ENCODE assay signal across 11 cellular contexts in genomic region chrX:94400488-94400887, GRCh38.
DNase-seq lines count a peak whose midpoint lies in the region; ATAC-seq and TF ChIP-seq lines count a peak whose summit lies in the region.
"Had no signal": no experiment of that assay in that cellular context is flagged by ENCODE, and none has a peak within 500 bp of the region (broad histone marks: within the 10 kb centered on the region; RNA-seq: fewer than 3 reads in every experiment).

No MANE protein-coding gene starts in this region.

- peak; percentile 96 for ATAC-seq in GM18868 (IDR thresholded peaks at IDR 0.05; ENCODE audit: unreplicated experiment)
- ATAC-seq in HG02588 (IDR thresholded peaks at IDR 0.05; ENCODE audit: unreplicated experiment): peak; percentile 91

- WGBS in adrenal gland, 4 donors: 73 to 82% (median 76%) methylated on average over 2 of the region's 2 CpGs; no CpG with 5 or more reads in 1 of the 4 donors
- 73 to 90% methylated on average over 2 of the region's 2 CpGs for WGBS in tibial nerve, 2 donors

- H3K36me3 Mint-ChIP-seq in mesothelial cell of epicardium: peaks cover 18% of the 10 kb centered on the region

- H3K27me3 Mint-ChIP-seq in mesothelial cell of epicardium (ENCODE audit: low read depth): no peaks in the 10 kb centered on the region

- no peak for TF ChIP-seq EP300 in tibial nerve (IDR thresholded peaks at IDR 0.05)

- TF ChIP-seq POLR2A in adrenal gland (IDR thresholded peaks at IDR 0.05) (no peak), tibial nerve (IDR thresholded peaks at IDR 0.05) (no peak)

- H3K4me3 ChIP-seq in HUES48 (ENCODE audit: low read depth, low read length) (no peak overlapping the region), adrenal gland (no peak overlapping the region), tibial nerve (no peak overlapping the region)
- H3K4me3 ChIP-seq: dorsolateral prefrontal cortex had no signal

- peaks cover 3% of the 10 kb centered on the region for H3K4me1 Mint-ChIP-seq in mesothelial cell of epicardium

- H3K27ac ChIP-seq in HUES48 (ENCODE audit: low read depth, low read length): no peak overlapping the region
- no peak overlapping the region for H3K27ac ChIP-seq in adrenal gland
- no peak overlapping the region for H3K27ac ChIP-seq in tibial nerve
- H3K27ac ChIP-seq: dorsolateral prefrontal cortex had no signal

- DNase-seq in mesothelial cell of epicardium (ENCODE audit: low spot score in 2 of 2, unreplicated experiment in 2 of 2): no peak
- no peak for DNase-seq in adrenal gland
- no peak for DNase-seq in NCI-H2171 (lab: John Stamatoyannopoulos, UW)
- DNase-seq in mesenteric fat pad (ENCODE audit: low spot score): no peak
- no peak for DNase-seq in tibial nerve (ENCODE audit: low spot score in 2 of 2)
- DNase-seq: activated naive CD4-positive, alpha-beta T cell; dorsolateral prefrontal cortex; Karpas-422 had no signal

- H3K9ac ChIP-seq in HUES48 (ENCODE audit: low read depth, low read length): peak overlapping the region; percentile 30; the same call in 1 of the 2 replicates

- H3K4me1 ChIP-seq in HUES48 (ENCODE audit: control insufficient read depth, insufficient read depth, low read length): no peaks in the 10 kb centered on the region
- H3K4me1 ChIP-seq in adrenal gland (replicated peaks in 1 of 2): no peaks in the 10 kb centered on the region
- no peaks in the 10 kb centered on the region for H3K4me1 ChIP-seq in tibial nerve

- no peaks in the 10 kb centered on the region for H3K36me3 ChIP-seq in HUES48 (ENCODE audit: control insufficient read depth, insufficient read depth, low read length)
- H3K36me3 ChIP-seq in adrenal gland (replicated peaks in 1 of 2): no peaks in the 10 kb centered on the region
- no peaks in the 10 kb centered on the region for H3K36me3 ChIP-seq in tibial nerve

- peak overlapping the region; percentile 23 for H3K27ac Mint-ChIP-seq in mesothelial cell of epicardium

- TF ChIP-seq CTCF in mesothelial cell of epicardium (IDR thresholded peaks at IDR 0.05; ENCODE audit: unreplicated experiment) (no peak), adrenal gland (IDR thresholded peaks at IDR 0.05) (no peak), tibial nerve (IDR thresholded peaks at IDR 0.05) (no peak)

- intact Hi-C loops in adrenal gland (cut with DNase I): no loop called here

- H3K27me3 ChIP-seq in HUES48 (ENCODE audit: control insufficient read depth, insufficient read depth, low read length) (no peaks in the 10 kb centered on the region), adrenal gland (no peaks in the 10 kb centered on the region), tibial nerve (no peaks in the 10 kb centered on the region)

- no peak overlapping the region for H3K4me3 Mint-ChIP-seq in mesothelial cell of epicardium

- peaks cover 2% of the 10 kb centered on the region; the same call in 1 of the 2 replicates for H3K9me3 ChIP-seq in HUES48 (ENCODE audit: control insufficient read depth, insufficient read depth, low read length)
- H3K9me3 ChIP-seq in adrenal gland (replicated peaks in 1 of 3): no peaks in the 10 kb centered on the region
- no peaks in the 10 kb centered on the region for H3K9me3 ChIP-seq in tibial nerve

- H3K9me3 Mint-ChIP-seq in mesothelial cell of epicardium: peaks cover 35% of the 10 kb centered on the region
